ENCODE assay signal across 1 cellular context in genomic region chr21:42383331-42383730, GRCh38.
TF ChIP-seq lines count a peak whose summit lies in the region.

No MANE protein-coding gene starts in this region.

TF ChIP-seq in IMR-90, 13 proteins besides CTCF, POLR2A, EP300 and RAD21:
- TF ChIP-seq MXI1 (IDR thresholded peaks at IDR 0.05; ENCODE audit: borderline replicate concordance, low read depth, low read length) (no peak), BHLHE40 (IDR thresholded peaks at IDR 0.05; ENCODE audit: low read depth, low read length) (no peak), MAZ (IDR thresholded peaks at IDR 0.05; ENCODE audit: borderline replicate concordance, low read depth, low read length) (no peak), SMC3 (IDR thresholded peaks at IDR 0.05; ENCODE audit: low read depth, low read length) (no peak), RCOR1 (IDR thresholded peaks at IDR 0.05; ENCODE audit: insufficient replicate concordance, low read length) (no peak), CEBPB (IDR thresholded peaks at IDR 0.05; ENCODE audit: low read depth, low read length) (no peak), RFX5 (IDR thresholded peaks at IDR 0.05; ENCODE audit: low read depth, low read length) (no peak), CHD1 (IDR thresholded peaks at IDR 0.05; ENCODE audit: low read depth, low read length) (no peak), NFE2L2 (IDR thresholded peaks at IDR 0.05; ENCODE audit: low read depth, low read length) (no peak), MAFK (IDR thresholded peaks at IDR 0.05; ENCODE audit: low read depth, low read length) (no peak)
- TF ChIP-seq, protein P1, sequence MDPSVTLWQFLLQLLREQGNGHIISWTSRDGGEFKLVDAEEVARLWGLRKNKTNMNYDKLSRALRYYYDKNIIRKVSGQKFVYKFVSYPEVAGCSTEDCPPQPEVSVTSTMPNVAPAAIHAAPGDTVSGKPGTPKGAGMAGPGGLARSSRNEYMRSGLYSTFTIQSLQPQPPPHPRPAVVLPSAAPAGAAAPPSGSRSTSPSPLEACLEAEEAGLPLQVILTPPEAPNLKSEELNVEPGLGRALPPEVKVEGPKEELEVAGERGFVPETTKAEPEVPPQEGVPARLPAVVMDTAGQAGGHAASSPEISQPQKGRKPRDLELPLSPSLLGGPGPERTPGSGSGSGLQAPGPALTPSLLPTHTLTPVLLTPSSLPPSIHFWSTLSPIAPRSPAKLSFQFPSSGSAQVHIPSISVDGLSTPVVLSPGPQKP (IDR thresholded peaks at IDR 0.05; ENCODE audit: borderline replicate concordance, low read depth, low read length), result no peak
